ENCODE assay signal across 9 cellular contexts in genomic region chr19:32651729-32652140, GRCh38. TPM values are rescaled to one million over a fixed set of nuclear protein-coding genes. Genes with fewer than 3 reads are reported as not detected.
DNase-seq lines count a peak whose midpoint lies in the region; ATAC-seq, FAIRE-seq and TF ChIP-seq lines count a peak whose summit lies in the region.
"Had no signal": no experiment of that assay in that cellular context is flagged by ENCODE, and none has a peak within 500 bp of the region (broad histone marks: within the 10 kb centered on the region; RNA-seq: fewer than 3 reads in every experiment).

No MANE protein-coding gene starts in this region.

- TF ChIP-seq CTCF in astrocyte of the spinal cord (IDR thresholded peaks at IDR 0.05; ENCODE audit: low read depth, low read length) (peak; percentile 22), sigmoid colon (IDR thresholded peaks at IDR 0.05) (no peak), GM10266 (IDR thresholded peaks at IDR 0.05; ENCODE audit: control insufficient read depth, insufficient read depth, low read depth, missing control alignments) (no peak), esophagus squamous epithelium (IDR thresholded peaks at IDR 0.05) (no peak)

- H3K27me3 Mint-ChIP-seq in T-helper 17 cell: no peaks in the 10 kb centered on the region

- no peak overlapping the region for H3K4me3 Mint-ChIP-seq in T-helper 17 cell

- peaks cover 0 to 20% (median 19%) of the 10 kb centered on the region in 4 donors for H3K4me1 ChIP-seq in sigmoid colon
- H3K4me1 ChIP-seq in esophagus squamous epithelium: peaks cover 0 to 12% (median 0%) of the 10 kb centered on the region in 3 donors

- no peak for TF ChIP-seq EP300 in sigmoid colon (IDR thresholded peaks at IDR 0.05)

- H3K36me3 ChIP-seq in sigmoid colon (peaks cover 19 to 56% (median 31%) of the 10 kb centered on the region in 4 donors), esophagus squamous epithelium (peaks cover 7 to 94% (median 20%) of the 10 kb centered on the region in 3 donors)

- H3K27me3 ChIP-seq in sigmoid colon (no peaks in the 10 kb centered on the region), esophagus squamous epithelium (no peaks in the 10 kb centered on the region)

- TF ChIP-seq POLR2A in sigmoid colon (IDR thresholded peaks at IDR 0.05) (no peak), esophagus squamous epithelium (IDR thresholded peaks at IDR 0.05) (no peak)

- WGBS in sigmoid colon, 2 donors: 38 to 60% methylated on average over 8 of the region's 8 CpGs
- WGBS in esophagus squamous epithelium, 2 donors: 57 to 76% methylated on average over 4 to 5 of the region's 8 CpGs

- no peak overlapping the region for H3K27ac Mint-ChIP-seq in T-helper 17 cell

- H3K27ac ChIP-seq in sigmoid colon (peak overlapping the region in 3 of 4 donors; percentile 24 to 49 (median 45)), esophagus squamous epithelium (no peak overlapping the region)

- no peak overlapping the region for H3K4me3 ChIP-seq in astrocyte of the spinal cord (ENCODE audit: low read depth, low read length)
- no peak overlapping the region for H3K4me3 ChIP-seq in sigmoid colon
- H3K4me3 ChIP-seq in esophagus squamous epithelium: no peak overlapping the region

- H3K4me1 Mint-ChIP-seq in T-helper 17 cell: peaks cover 4% of the 10 kb centered on the region

- H3K9me3 ChIP-seq in sigmoid colon (no peaks in the 10 kb centered on the region), esophagus squamous epithelium (no peaks in the 10 kb centered on the region), T-helper 17 cell (ENCODE audit: control insufficient read depth, low read length, poor library complexity, severe bottlenecking) (no peaks in the 10 kb centered on the region)

- in situ Hi-C loops in astrocyte of the spinal cord (cut with HindIII; ENCODE audit: low sequenced_read_pairs): no loop called here

- no peak for ATAC-seq in T-helper 17 cell

- peak; percentile 31 for DNase-seq in HTR-8/SVneo (ENCODE audit: insufficient read length, low spot score)
- DNase-seq in astrocyte of the spinal cord (ENCODE audit: low read depth, low spot score): peak; percentile 42
- DNase-seq in iPS-NIHi11 (ENCODE audit: low spot score): peak; percentile 91
- peak; percentile 66 for DNase-seq in sigmoid colon
- no peak for DNase-seq in activated T-cell treated with anti-CD3 and anti-CD28 coated beads, Interleukin-2, amount 50 U/mL, for 1 hour
- DNase-seq in GM10266 (ENCODE audit: extremely low spot score): no peak
- DNase-seq in esophagus squamous epithelium (lab: John Stamatoyannopoulos, UW): no peak
- DNase-seq in T-helper 17 cell: no peak
- DNase-seq: activated CD4-positive, CD25-positive, alpha-beta regulatory T cell treated with anti-CD3 and anti-CD28 coated beads, Interleukin-2, amount 50 U/mL, for 72 hours had no signal

- intact Hi-C loops in sigmoid colon (cut with DNase I): no loop called here
- intact Hi-C loops in esophagus squamous epithelium (cut with DNase I): no loop called here

- FAIRE-seq in HTR-8/SVneo (lab: Jason Lieb, UNC): no peak

- H3K36me3 Mint-ChIP-seq in T-helper 17 cell (ENCODE audit: low read depth): no peaks in the 10 kb centered on the region

RNA-seq across cellular contexts. Expression of gene ANKRD27, which starts 23.2 kb away (rescaled TPM):
- total RNA-seq in sigmoid colon (10 to 100 TPM; 34.1 to 48.5 (median 40.4) TPM), esophagus squamous epithelium (10 to 100 TPM; 19.5 to 29.2 (median 21.5) TPM), T-helper 17 cell (10 to 100 TPM; 33.9 to 35.8 TPM)
- polyA plus RNA-seq in sigmoid colon: 10 to 100 TPM; 13.8 to 16.9 (median 15.7) TPM

RNA-seq across cellular contexts. Expression of gene RGS9BP, which starts 23.9 kb away (rescaled TPM):
- under 1 TPM in 3 of 4 donors, not detected in 1; 0.28 to 0.82 (median 0.36) TPM for total RNA-seq in sigmoid colon
- polyA plus RNA-seq in sigmoid colon: under 1 TPM in 1 of 3 donors, not detected in 2; 0.04 TPM
- 1 to 10 TPM in 1 of 4 donors, under 1 TPM in 3; 0.09 to 2.0 (median 0.23) TPM for total RNA-seq in esophagus squamous epithelium
- under 1 TPM; 0.10 to 0.52 TPM for total RNA-seq in T-helper 17 cell

RNA-seq across cellular contexts. Expression of gene NUDT19, which starts 39.9 kb away (rescaled TPM):
- total RNA-seq in sigmoid colon (1 to 10 TPM; 6.1 to 6.9 (median 6.7) TPM), esophagus squamous epithelium (10 to 100 TPM; 13.3 to 20.8 (median 14.1) TPM), T-helper 17 cell (10 to 100 TPM; 10.2 to 10.5 TPM)
- polyA plus RNA-seq in sigmoid colon: 10 to 100 TPM in 1 of 3 donors, 1 to 10 TPM in 2; 6.6 to 10.7 (median 8.8) TPM

Comparison
In these comparisons a context has a peak if more than half of its experiments do, and no peak if none do; other contexts are left out.
1. DNase-seq: peak in HTR-8/SVneo (single experiment), astrocyte of the spinal cord (single experiment), iPS-NIHi11 (single experiment) and sigmoid colon (single experiment); none in activated T-cell treated with anti-CD3 and anti-CD28 coated beads, Interleukin-2, amount 50 U/mL, for 1 hour (single experiment), GM10266 (single experiment), esophagus squamous epithelium (single experiment) and T-helper 17 cell (0 of 3).
2. H3K27ac ChIP-seq: peak in sigmoid colon (3 of 4); none in esophagus squamous epithelium (0 of 4).